In genomic region chr3:99630815-99631214, GRCh38 we compare ENCODE assay signal across 1 cellular context.
TF ChIP-seq lines count a peak whose summit lies in the region.

No MANE protein-coding gene starts in this region.

TF ChIP-seq in GM23338, 12 proteins besides CTCF, POLR2A, EP300 and RAD21 (continued from another document):
- no peak for TF ChIP-seq REST (IDR thresholded peaks at IDR 0.05; ENCODE audit: unreplicated experiment)
- no peak for TF ChIP-seq ZNF331 (CRISPR knock-in tag; IDR thresholded peaks at IDR 0.05; ENCODE audit: low read depth)
- TF ChIP-seq POLR2AphosphoS5 (IDR thresholded peaks at IDR 0.05; ENCODE audit: low read depth) = no peak
- TF ChIP-seq EZH2phosphoT487 (IDR thresholded peaks at IDR 0.05; ENCODE audit: unreplicated experiment) = no peak
- TF ChIP-seq JUNB (IDR thresholded peaks at IDR 0.05; ENCODE audit: unreplicated experiment) = no peak
- no peak for TF ChIP-seq ZNF114 (CRISPR knock-in tag; IDR thresholded peaks at IDR 0.05)
- TF ChIP-seq ETS1 (IDR thresholded peaks at IDR 0.05) = no peak
TF ChIP-seq in GM23338: peak in this region for 0.
